1 cellular context compared by ENCODE assay signal in genomic region chr2:54103454-54104314, GRCh38.
TF ChIP-seq lines count a peak whose summit lies in the region.

No MANE protein-coding gene starts in this region.

TF ChIP-seq in GM12878, 131 proteins besides CTCF, POLR2A, EP300 and RAD21:
- TF ChIP-seq ZNF687 (IDR thresholded peaks at IDR 0.05) = no peak
- TF ChIP-seq, protein P1, sequence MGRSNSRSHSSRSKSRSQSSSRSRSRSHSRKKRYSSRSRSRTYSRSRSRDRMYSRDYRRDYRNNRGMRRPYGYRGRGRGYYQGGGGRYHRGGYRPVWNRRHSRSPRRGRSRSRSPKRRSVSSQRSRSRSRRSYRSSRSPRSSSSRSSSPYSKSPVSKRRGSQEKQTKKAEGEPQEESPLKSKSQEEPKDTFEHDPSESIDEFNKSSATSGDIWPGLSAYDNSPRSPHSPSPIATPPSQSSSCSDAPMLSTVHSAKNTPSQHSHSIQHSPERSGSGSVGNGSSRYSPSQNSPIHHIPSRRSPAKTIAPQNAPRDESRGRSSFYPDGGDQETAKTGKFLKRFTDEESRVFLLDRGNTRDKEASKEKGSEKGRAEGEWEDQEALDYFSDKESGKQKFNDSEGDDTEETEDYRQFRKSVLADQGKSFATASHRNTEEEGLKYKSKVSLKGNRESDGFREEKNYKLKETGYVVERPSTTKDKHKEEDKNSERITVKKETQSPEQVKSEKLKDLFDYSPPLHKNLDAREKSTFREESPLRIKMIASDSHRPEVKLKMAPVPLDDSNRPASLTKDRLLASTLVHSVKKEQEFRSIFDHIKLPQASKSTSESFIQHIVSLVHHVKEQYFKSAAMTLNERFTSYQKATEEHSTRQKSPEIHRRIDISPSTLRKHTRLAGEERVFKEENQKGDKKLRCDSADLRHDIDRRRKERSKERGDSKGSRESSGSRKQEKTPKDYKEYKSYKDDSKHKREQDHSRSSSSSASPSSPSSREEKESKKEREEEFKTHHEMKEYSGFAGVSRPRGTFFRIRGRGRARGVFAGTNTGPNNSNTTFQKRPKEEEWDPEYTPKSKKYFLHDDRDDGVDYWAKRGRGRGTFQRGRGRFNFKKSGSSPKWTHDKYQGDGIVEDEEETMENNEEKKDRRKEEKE (IDR thresholded peaks at IDR 0.05) = no peak
- TF ChIP-seq, protein P2, sequence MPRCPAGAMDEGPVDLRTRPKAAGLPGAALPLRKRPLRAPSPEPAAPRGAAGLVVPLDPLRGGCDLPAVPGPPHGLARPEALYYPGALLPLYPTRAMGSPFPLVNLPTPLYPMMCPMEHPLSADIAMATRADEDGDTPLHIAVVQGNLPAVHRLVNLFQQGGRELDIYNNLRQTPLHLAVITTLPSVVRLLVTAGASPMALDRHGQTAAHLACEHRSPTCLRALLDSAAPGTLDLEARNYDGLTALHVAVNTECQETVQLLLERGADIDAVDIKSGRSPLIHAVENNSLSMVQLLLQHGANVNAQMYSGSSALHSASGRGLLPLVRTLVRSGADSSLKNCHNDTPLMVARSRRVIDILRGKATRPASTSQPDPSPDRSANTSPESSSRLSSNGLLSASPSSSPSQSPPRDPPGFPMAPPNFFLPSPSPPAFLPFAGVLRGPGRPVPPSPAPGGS (IDR thresholded peaks at IDR 0.05; ENCODE audit: borderline replicate concordance, insufficient read depth, low read depth, low read length, poor library complexity, severe bottlenecking) = no peak
- TF ChIP-seq KLF5 (IDR thresholded peaks at IDR 0.05; ENCODE audit: partially characterized antibody) = no peak
- no peak for TF ChIP-seq HDAC6 (IDR thresholded peaks at IDR 0.05; ENCODE audit: unreplicated experiment)
- TF ChIP-seq MLLT1 (IDR thresholded peaks at IDR 0.05) = no peak
- no peak for TF ChIP-seq EGR1 (IDR thresholded peaks at IDR 0.05; ENCODE audit: borderline replicate concordance in 1 of 2, low read depth in 2 of 2, low read length in 2 of 2)
- TF ChIP-seq ZNF207 (IDR thresholded peaks at IDR 0.05; ENCODE audit: borderline replicate concordance) = no peak
- no peak for TF ChIP-seq ZNF24 (IDR thresholded peaks at IDR 0.05)
- no peak for TF ChIP-seq SP1 (IDR thresholded peaks at IDR 0.05; ENCODE audit: low read depth, low read length)
- no peak for TF ChIP-seq HSF1 (IDR thresholded peaks at IDR 0.05; ENCODE audit: low read depth, low read length)
- TF ChIP-seq JUNB (IDR thresholded peaks at IDR 0.05) = no peak
- TF ChIP-seq IRF5 (IDR thresholded peaks at IDR 0.05; ENCODE audit: borderline replicate concordance) = no peak
- TF ChIP-seq, protein P3, sequence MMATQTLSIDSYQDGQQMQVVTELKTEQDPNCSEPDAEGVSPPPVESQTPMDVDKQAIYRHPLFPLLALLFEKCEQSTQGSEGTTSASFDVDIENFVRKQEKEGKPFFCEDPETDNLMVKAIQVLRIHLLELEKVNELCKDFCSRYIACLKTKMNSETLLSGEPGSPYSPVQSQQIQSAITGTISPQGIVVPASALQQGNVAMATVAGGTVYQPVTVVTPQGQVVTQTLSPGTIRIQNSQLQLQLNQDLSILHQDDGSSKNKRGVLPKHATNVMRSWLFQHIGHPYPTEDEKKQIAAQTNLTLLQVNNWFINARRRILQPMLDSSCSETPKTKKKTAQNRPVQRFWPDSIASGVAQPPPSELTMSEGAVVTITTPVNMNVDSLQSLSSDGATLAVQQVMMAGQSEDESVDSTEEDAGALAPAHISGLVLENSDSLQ (IDR thresholded peaks at IDR 0.05) = no peak
- no peak for TF ChIP-seq SKIL (IDR thresholded peaks at IDR 0.05; ENCODE audit: low read depth, poor library complexity, severe bottlenecking)
- no peak for TF ChIP-seq ZZZ3 (IDR thresholded peaks at IDR 0.05; ENCODE audit: control insufficient read depth, insufficient read length, low read depth)
TF ChIP-seq in GM12878: peak in this region for 0.
